ENCODE assay signal across 1 cellular context in the genomic region with DNA sequence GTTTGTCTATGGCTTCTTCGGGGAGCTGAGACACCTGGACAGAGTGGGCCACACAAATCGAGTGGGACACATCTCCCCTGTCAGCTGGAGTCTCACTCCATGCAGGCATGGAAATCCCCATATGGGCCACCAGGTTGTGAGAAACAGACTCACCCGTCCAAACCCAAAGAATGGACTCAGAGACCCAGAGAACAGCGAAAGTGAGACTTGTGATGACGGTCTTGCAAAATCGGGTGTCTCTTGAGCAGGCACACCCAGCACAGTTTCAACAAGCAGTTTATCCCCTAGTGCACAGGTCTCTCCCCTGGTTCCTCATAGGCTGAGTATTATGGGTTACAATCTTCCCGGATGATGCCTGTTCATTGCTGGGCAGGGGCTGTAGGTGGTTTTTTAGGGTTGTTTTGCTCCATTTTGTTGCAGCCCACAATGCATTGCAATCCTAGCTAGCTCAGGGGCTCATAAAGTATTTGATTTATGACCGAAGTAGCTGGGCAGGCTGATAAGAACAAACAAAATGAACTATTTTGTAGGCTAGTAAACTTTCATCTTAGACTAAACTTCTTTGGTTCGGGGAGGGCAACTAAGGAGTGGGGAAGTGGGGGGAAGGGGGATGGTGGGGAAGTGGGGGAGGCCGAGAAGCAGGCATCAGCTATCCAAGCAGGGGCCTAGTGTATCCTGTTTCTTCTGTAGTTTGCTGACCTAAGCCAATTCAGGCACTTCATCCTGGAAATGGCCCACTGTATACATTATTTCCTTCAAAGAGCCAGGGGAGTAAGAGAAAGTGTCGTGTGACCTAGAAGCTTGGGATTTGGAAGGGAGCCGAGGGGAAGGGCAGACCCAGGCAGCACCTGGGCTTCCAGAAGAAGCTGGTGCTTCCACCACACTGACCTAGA.
TF ChIP-seq lines count a peak whose summit lies in the region.

No MANE protein-coding gene starts in this region.

TF ChIP-seq in H1, 55 proteins besides CTCF, POLR2A, EP300 and RAD21:
- TF ChIP-seq GABPA (IDR thresholded peaks at IDR 0.05; ENCODE audit: borderline replicate concordance, insufficient read depth, low read length) (no peak), EZH2 (IDR thresholded peaks at IDR 0.05; ENCODE audit: low read depth, low read length, severe bottlenecking) (no peak), JUN (IDR thresholded peaks at IDR 0.05; ENCODE audit: low read depth, low read length) (no peak), CHD7 (IDR thresholded peaks at IDR 0.05; ENCODE audit: insufficient replicate concordance, low read length) (no peak), TEAD4 (IDR thresholded peaks at IDR 0.05; ENCODE audit: low read depth, low read length) (no peak), SP4 (IDR thresholded peaks at IDR 0.05; ENCODE audit: low read length) (no peak), RBBP5 (IDR thresholded peaks at IDR 0.05; ENCODE audit: borderline replicate concordance, low read depth, low read length) (no peak), RFX5 (IDR thresholded peaks at IDR 0.05; ENCODE audit: borderline replicate concordance, low read depth, low read length) (no peak), SAP30 (IDR thresholded peaks at IDR 0.05; ENCODE audit: insufficient read depth, insufficient replicate concordance, low read length) (no peak), YY1 (IDR thresholded peaks at IDR 0.05; ENCODE audit: low read depth, low read length) (no peak)
- TF ChIP-seq, protein P1, sequence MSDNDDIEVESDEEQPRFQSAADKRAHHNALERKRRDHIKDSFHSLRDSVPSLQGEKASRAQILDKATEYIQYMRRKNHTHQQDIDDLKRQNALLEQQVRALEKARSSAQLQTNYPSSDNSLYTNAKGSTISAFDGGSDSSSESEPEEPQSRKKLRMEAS (IDR thresholded peaks at IDR 0.05) = no peak
